14 cellular contexts compared by ENCODE assay signal in genomic region chr21:41583274-41583790, GRCh38.
DNase-seq lines count a peak whose midpoint lies in the region; ATAC-seq, FAIRE-seq and TF ChIP-seq lines count a peak whose summit lies in the region.
"Had no signal": no experiment of that assay in that cellular context is flagged by ENCODE, and none has a peak within 500 bp of the region (broad histone marks: within the 10 kb centered on the region; RNA-seq: fewer than 3 reads in every experiment).

No MANE protein-coding gene starts in this region.

- H3K4me1 Mint-ChIP-seq in CD4-positive, alpha-beta T cell (ENCODE audit: low read depth) = no peaks in the 10 kb centered on the region

- H3K27me3 ChIP-seq in IMR-90 (ENCODE audit: control insufficient read depth, insufficient read depth, low read length) = no peaks in the 10 kb centered on the region; the same call in 1 of the 2 replicates
- no peaks in the 10 kb centered on the region for H3K27me3 ChIP-seq in CD4-positive, alpha-beta T cell (ENCODE audit: control insufficient read depth, insufficient read depth, low read length)
- H3K27me3 ChIP-seq: uterus had no signal

- H2AK9ac ChIP-seq in IMR-90 (replicated peaks; ENCODE audit: low read depth, low read length, poor library complexity) = no peak overlapping the region

- H3K36me3 Mint-ChIP-seq in CD4-positive, alpha-beta T cell (ENCODE audit: low read depth) = no peaks in the 10 kb centered on the region

- H3K14ac ChIP-seq in IMR-90 (replicated peaks; ENCODE audit: low read depth, low read length) = no peak overlapping the region

- no peak overlapping the region for H4K8ac ChIP-seq in IMR-90 (ENCODE audit: low read depth in 2 of 2, low read length in 2 of 2)

- POLR2A ChIA-PET in IMR-90 (lab: Charles Lee; ENCODE audit: unreplicated experiment) = no interaction called here
- POLR2A ChIA-PET in CD4-positive, alpha-beta T cell (lab: Charles Lee) = no interaction called here

- no peak overlapping the region for H3K4ac ChIP-seq in IMR-90 (ENCODE audit: low read depth, low read length)

- TF ChIP-seq CTCF in IMR-90 (conservative IDR thresholded peaks at IDR 0.05; ENCODE audit: low read depth, low read length) = no peak
- TF ChIP-seq CTCF in mucosa of descending colon (IDR thresholded peaks at IDR 0.05) = no peak
- no peak for TF ChIP-seq CTCF in CD4-positive, alpha-beta T cell (IDR thresholded peaks at IDR 0.05)

- no peaks in the 10 kb centered on the region for H3K36me3 ChIP-seq in IMR-90 (ENCODE audit: control insufficient read depth, insufficient read depth, low read length)
- H3K36me3 ChIP-seq in mucosa of descending colon (ENCODE audit: low read depth) = no peaks in the 10 kb centered on the region
- H3K36me3 ChIP-seq: uterus had no signal

- H2BK5ac ChIP-seq in IMR-90 (ENCODE audit: low read depth, low read length, poor library complexity, severe bottlenecking) = no peak overlapping the region

- H3K56ac ChIP-seq in IMR-90 (ENCODE audit: extremely low read depth, insufficient read depth, low read length) = no peak overlapping the region

- DNase-seq in AG08396 (ENCODE audit: low spot score) (peak; percentile 30), IMR-90 (peak; percentile 8), ecto neural progenitor cell (ENCODE audit: low spot score) (peak; percentile 46), mucosa of descending colon (peak in 1 of 3 donors; percentile 55), H54 (ENCODE audit: insufficient read length, low spot score) (no peak), DMS153 treated with DMSO at 0.1 percent for 48 hours (lab: John Stamatoyannopoulos, UW; ENCODE audit: unreplicated experiment) (no peak)
- no peak for DNase-seq in CD4-positive, alpha-beta T cell
- DNase-seq: activated CD4-positive, alpha-beta T cell treated with anti-CD3 and anti-CD28 coated beads for 48 hours; AML-193; NCI-H1694; nucleus accumbens; uterus had no signal

- 29% methylated on average over 4 of the region's 10 CpGs; no CpG with 5 or more reads in 1 of the 2 experiments for WGBS in IMR-90 (ENCODE audit: extremely low coverage in 2 of 2, insufficient read length in 1 of 2), 2 experiments

- H3K27ac ChIP-seq in IMR-90 (ENCODE audit: insufficient read depth, low read length) = no peak overlapping the region
- no peak overlapping the region for H3K27ac ChIP-seq in CD4-positive, alpha-beta T cell (ENCODE audit: low read depth, low read length)
- H3K27ac ChIP-seq: uterus had no signal

- no peak for FAIRE-seq in H54 (lab: Jason Lieb, UNC)
- FAIRE-seq: endometrium had no signal

- H4K5ac ChIP-seq in IMR-90 (ENCODE audit: low read depth, low read length) = no peak overlapping the region

- no peak overlapping the region for H4K91ac ChIP-seq in IMR-90 (ENCODE audit: insufficient read depth, low read depth, low read length)

- no peak overlapping the region for H2AK5ac ChIP-seq in IMR-90 (ENCODE audit: low read depth, low read length)

- no peak for TF ChIP-seq RAD21 in IMR-90 (IDR thresholded peaks at IDR 0.05; ENCODE audit: low read length)

- no peak overlapping the region for H3K18ac ChIP-seq in IMR-90 (ENCODE audit: low read depth, low read length)

- ATAC-seq in IMR-90 (ENCODE audit: low read depth) = peak; percentile 59
- peak; percentile 7 for ATAC-seq in mucosa of descending colon
- ATAC-seq in GM18858 (IDR thresholded peaks at IDR 0.05; ENCODE audit: unreplicated experiment) = no peak
- ATAC-seq in CD4-positive, alpha-beta T cell (ENCODE audit: poor library complexity) = no peak

- TF ChIP-seq POLR2A in IMR-90 (IDR thresholded peaks at IDR 0.05; ENCODE audit: low read depth, low read length) (no peak), H54 (IDR thresholded peaks at IDR 0.05; ENCODE audit: low read depth, low read length) (no peak)

- no peak overlapping the region for H3K27ac Mint-ChIP-seq in CD4-positive, alpha-beta T cell

- CTCF ChIA-PET in IMR-90 (lab: Yijun Ruan, JAX) = no interaction called here
- CTCF ChIA-PET in CD4-positive, alpha-beta T cell (lab: Charles Lee) = no interaction called here

- no TSS peak for BruUV-seq in IMR-90 (replicated peaks; lab: Mats Ljungman, UMichigan)

- no peak overlapping the region for H2BK120ac ChIP-seq in IMR-90 (ENCODE audit: low read depth, low read length)

- H3K4me3 ChIP-seq in IMR-90 (ENCODE audit: insufficient read depth, low read depth, low read length) = no peak overlapping the region
- no peak overlapping the region for H3K4me3 ChIP-seq in mucosa of descending colon
- H3K4me3 ChIP-seq: uterus had no signal

- H3K9me3 ChIP-seq in IMR-90 (ENCODE audit: control insufficient read depth, insufficient read depth, low read length) (peaks cover 1% of the 10 kb centered on the region; the same call in 1 of the 2 replicates), mucosa of descending colon (peaks cover under 1% of the 10 kb centered on the region)
- H3K9me3 ChIP-seq in CD4-positive, alpha-beta T cell (ENCODE audit: control insufficient read depth, low read length) = peaks cover 5% of the 10 kb centered on the region

- dilution Hi-C loops in IMR-90 (cut with HindIII; ENCODE audit: low sequenced_read_pairs, unreplicated experiment) = no loop called here

- H3K4me2 ChIP-seq in IMR-90 (ENCODE audit: low read depth, low read length) = no peak overlapping the region

- no peaks in the 10 kb centered on the region for H3K79me1 ChIP-seq in IMR-90 (ENCODE audit: low read depth in 1 of 2, low read length in 2 of 2)

- in situ Hi-C loops in IMR-90 (cut with MboI; ENCODE audit: low sequenced_read_pairs) = no loop called here

- no peak overlapping the region for H2BK20ac ChIP-seq in IMR-90 (ENCODE audit: low read depth, low read length)

- no peak overlapping the region for H3K4me3 Mint-ChIP-seq in CD4-positive, alpha-beta T cell

- no peak overlapping the region for H3K9ac ChIP-seq in IMR-90 (ENCODE audit: low read depth, low read length)

- no peaks in the 10 kb centered on the region for H4K20me1 ChIP-seq in IMR-90 (ENCODE audit: insufficient read depth, low read length)

- H3K9me3 Mint-ChIP-seq in CD4-positive, alpha-beta T cell = peaks cover 11% of the 10 kb centered on the region

- no peak overlapping the region for H2BK15ac ChIP-seq in IMR-90 (ENCODE audit: low read depth, low read length)

- H3K27me3 Mint-ChIP-seq in CD4-positive, alpha-beta T cell = peaks cover 3% of the 10 kb centered on the region

- no peak overlapping the region for H3K23ac ChIP-seq in IMR-90 (ENCODE audit: low read depth, low read length)

- intact Hi-C loops in IMR-90 (cut with micrococcal nuclease) = no loop called here
- intact Hi-C loops in mucosa of descending colon (cut with DNase I, micrococcal nuclease) = no loop called here
- intact Hi-C loops in CD4-positive, alpha-beta T cell (cut with DNase I, micrococcal nuclease) = no loop called here

- peak overlapping the region; percentile 17 for H2AFZ ChIP-seq in IMR-90 (replicated peaks; ENCODE audit: low read length, poor library complexity)

- no peaks in the 10 kb centered on the region for H3K4me1 ChIP-seq in IMR-90 (ENCODE audit: control insufficient read depth, insufficient read depth, low read length)
- H3K4me1 ChIP-seq in mucosa of descending colon (ENCODE audit: low read depth) = peaks cover 17% of the 10 kb centered on the region
- H3K4me1 ChIP-seq: uterus had no signal

- H3K9me1 ChIP-seq in IMR-90 (ENCODE audit: insufficient read depth, low read length) = 0 out of 2 replicates have a peak, but pooled peaks cover 12% of the 10 kb centered on the region

TF ChIP-seq in IMR-90, 13 proteins besides CTCF, POLR2A, EP300 and RAD21:
- TF ChIP-seq RCOR1 (IDR thresholded peaks at IDR 0.05; ENCODE audit: insufficient replicate concordance, low read length) (no peak), SMC3 (IDR thresholded peaks at IDR 0.05; ENCODE audit: low read depth, low read length) (no peak), RFX5 (IDR thresholded peaks at IDR 0.05; ENCODE audit: low read depth, low read length) (no peak), NFE2L2 (IDR thresholded peaks at IDR 0.05; ENCODE audit: low read depth, low read length) (no peak), MAZ (IDR thresholded peaks at IDR 0.05; ENCODE audit: borderline replicate concordance, low read depth, low read length) (no peak), MXI1 (IDR thresholded peaks at IDR 0.05; ENCODE audit: borderline replicate concordance, low read depth, low read length) (no peak), MAFK (IDR thresholded peaks at IDR 0.05; ENCODE audit: low read depth, low read length) (no peak), CHD1 (IDR thresholded peaks at IDR 0.05; ENCODE audit: low read depth, low read length) (no peak), CEBPB (IDR thresholded peaks at IDR 0.05; ENCODE audit: low read depth, low read length) (no peak), ELK1 (IDR thresholded peaks at IDR 0.05; ENCODE audit: borderline replicate concordance, low read depth, low read length) (no peak), FOS (IDR thresholded peaks at IDR 0.05; ENCODE audit: low read depth, low read length) (no peak), BHLHE40 (IDR thresholded peaks at IDR 0.05; ENCODE audit: low read depth, low read length) (no peak), USF2 (IDR thresholded peaks at IDR 0.05; ENCODE audit: low read depth, low read length) (no peak)

Comparison
In these comparisons a context has a peak if more than half of its experiments do, and no peak if none do; other contexts are left out.
1. DNase-seq: peak in AG08396 (single experiment), IMR-90 (single experiment) and ecto neural progenitor cell (single experiment); none in H54 (single experiment), CD4-positive, alpha-beta T cell (0 of 10) and DMS153 treated with DMSO at 0.1 percent for 48 hours (single experiment).
2. ATAC-seq: peak in IMR-90 (single experiment) and mucosa of descending colon (single experiment); none in GM18858 (single experiment) and CD4-positive, alpha-beta T cell (single experiment).